ENCODE assay signal across 18 cellular contexts in genomic region chr15:64748251-64748650, GRCh38. TPM values are rescaled to one million over a fixed set of nuclear protein-coding genes. Genes with fewer than 3 reads are reported as not detected.
DNase-seq lines count a peak whose midpoint lies in the region; ATAC-seq and TF ChIP-seq lines count a peak whose summit lies in the region.
"Had no signal": no experiment of that assay in that cellular context is flagged by ENCODE, and none has a peak within 500 bp of the region (broad histone marks: within the 10 kb centered on the region; RNA-seq: fewer than 3 reads in every experiment).

No MANE protein-coding gene starts in this region.

- peaks cover 31% of the 10 kb centered on the region for H3F3A ChIP-seq in GM23338 (replicated peaks; ENCODE audit: low read depth)

- H2BK15ac ChIP-seq in neuronal stem cell (ENCODE audit: low read length), result no peak overlapping the region

- no peak overlapping the region for H3K27ac Mint-ChIP-seq in GM23338
- H3K27ac Mint-ChIP-seq in WTC11, result peak overlapping the region; percentile 70
- H3K27ac Mint-ChIP-seq: CD8-positive, alpha-beta T cell had no signal

- no peak overlapping the region for H3K14ac ChIP-seq in neuronal stem cell (ENCODE audit: low read length)

- peaks cover 47% of the 10 kb centered on the region for H3K4me1 Mint-ChIP-seq in GM23338
- H3K4me1 Mint-ChIP-seq in WTC11, result peaks cover 47% of the 10 kb centered on the region

- DNase-seq in GM23338 (ENCODE audit: low spot score) (no peak), WTC11 (ENCODE audit: low spot score) (no peak), neuronal stem cell (ENCODE audit: low spot score) (no peak), D341Med (ENCODE audit: low spot score) (no peak)
- DNase-seq in stimulated activated CD4-positive, alpha-beta T cell treated with anti-CD3 and anti-CD28 coated beads, Interleukin-2, amount 100 ng/mL, for 24 hours, result no peak
- DNase-seq in effector CD8-positive, alpha-beta T cell (lab: John Stamatoyannopoulos, UW), result no peak
- DNase-seq: CD8-positive, alpha-beta T cell; DMS153; GOT3; NCI-H1105; NCI-H1694; NCI-H2107; NCI-H446 treated with DMSO at 0.1 percent for 48 hours; NCI-H526 treated with DMSO at 0.1 percent for 48 hours; OCI-M1 had no signal

- H3K4ac ChIP-seq in neuronal stem cell (ENCODE audit: low read length), result no peak overlapping the region

- peaks cover 55% of the 10 kb centered on the region for H4K20me1 ChIP-seq in GM23338 (replicated peaks; ENCODE audit: insufficient read depth)

- no peaks in the 10 kb centered on the region for H3K27me3 ChIP-seq in GM23338 (ENCODE audit: insufficient read depth)
- H3K27me3 ChIP-seq in neuronal stem cell (ENCODE audit: control insufficient read depth in 3 of 3, insufficient read depth in 3 of 3, low read depth in 1 of 3, low read length in 3 of 3), result no peaks in the 10 kb centered on the region
- H3K27me3 ChIP-seq in thymus (ENCODE audit: control insufficient read depth, insufficient read depth), result no peaks in the 10 kb centered on the region

- H3K4me1 ChIP-seq in GM23338 (ENCODE audit: insufficient read depth) (peaks cover 27% of the 10 kb centered on the region), neuronal stem cell (ENCODE audit: control insufficient read depth in 2 of 2, insufficient read depth in 1 of 2, low read depth in 1 of 2, low read length in 2 of 2) (peaks cover 0 to 10% of the 10 kb centered on the region in 2 donors), thymus (ENCODE audit: control insufficient read depth, insufficient read depth, low read length) (no peaks in the 10 kb centered on the region)

- H2AFZ ChIP-seq in GM23338 (no peak overlapping the region), neuronal stem cell (ENCODE audit: low read length) (no peak overlapping the region)

- peak overlapping the region; percentile 71 for H3K18ac ChIP-seq in neuronal stem cell (ENCODE audit: low read length)

- H3K27ac ChIP-seq in GM23338 (ENCODE audit: low read depth) (peak overlapping the region; percentile 76), neuronal stem cell (replicated peaks; ENCODE audit: low read length) (no peak overlapping the region), thymus (ENCODE audit: low read depth) (peak overlapping the region; percentile 56)
- H3K27ac ChIP-seq: KMS-11 had no signal

- H3K4me3 Mint-ChIP-seq in GM23338, result no peak overlapping the region
- H3K4me3 Mint-ChIP-seq in WTC11, result no peak overlapping the region
- H3K4me3 Mint-ChIP-seq: CD8-positive, alpha-beta T cell had no signal

- H3K9me3 Mint-ChIP-seq in GM23338 (no peaks in the 10 kb centered on the region; the same call in 2 of the 3 replicates), WTC11 (no peaks in the 10 kb centered on the region)
- H3K9me3 Mint-ChIP-seq: CD8-positive, alpha-beta T cell had no signal

- no peaks in the 10 kb centered on the region for H3K9me2 ChIP-seq in GM23338 (ENCODE audit: insufficient read depth)

- H2BK12ac ChIP-seq in neuronal stem cell (ENCODE audit: low read length), result no peak overlapping the region

- H3K27me3 Mint-ChIP-seq in GM23338 (ENCODE audit: insufficient read depth, low read depth, poor library complexity), result peaks cover 16% of the 10 kb centered on the region
- no peaks in the 10 kb centered on the region for H3K27me3 Mint-ChIP-seq in WTC11 (ENCODE audit: low read depth)

- H2BK5ac ChIP-seq in neuronal stem cell (ENCODE audit: low read length), result no peak overlapping the region

- POLR2A ChIA-PET in WTC11 (lab: Charles Lee), result no interaction called here

- WGBS in neuronal stem cell (ENCODE audit: extremely low coverage in 2 of 2, insufficient read length in 2 of 2, insufficient replicate concordance in 1 of 2), 2 donors, result no CpG with 5 or more reads among the region's 9 CpGs
- WGBS in thymus, result 98% methylated on average over 9 of the region's 9 CpGs

- peaks cover 87% of the 10 kb centered on the region for H3K36me3 Mint-ChIP-seq in GM23338 (ENCODE audit: low read depth)
- H3K36me3 Mint-ChIP-seq in WTC11, result peaks cover 65% of the 10 kb centered on the region
- H3K36me3 Mint-ChIP-seq: CD8-positive, alpha-beta T cell had no signal

- H2AK5ac ChIP-seq in neuronal stem cell (ENCODE audit: low read depth, low read length), result no peak overlapping the region

- no peak for TF ChIP-seq CTCF in GM23338 (conservative IDR thresholded peaks at IDR 0.05; ENCODE audit: low read depth in 2 of 2)
- TF ChIP-seq CTCF in WTC11 (IDR thresholded peaks at IDR 0.05), result no peak

- H3K36me3 ChIP-seq in GM23338 (ENCODE audit: insufficient read depth), result peaks cover 15% of the 10 kb centered on the region; the same call in 1 of the 2 replicates
- H3K36me3 ChIP-seq in neuronal stem cell (replicated peaks in 1 of 2; ENCODE audit: control insufficient read depth in 2 of 2, insufficient read depth in 2 of 2, low read length in 2 of 2), result peaks cover 4 to 46% of the 10 kb centered on the region in 2 donors
- no peaks in the 10 kb centered on the region for H3K36me3 ChIP-seq in thymus (ENCODE audit: control insufficient read depth, insufficient read depth)

- H4K8ac ChIP-seq in neuronal stem cell (ENCODE audit: low read depth, low read length), result no peak overlapping the region

- H3K9me3 ChIP-seq in neuronal stem cell (replicated peaks in 1 of 2; ENCODE audit: control insufficient read depth in 2 of 2, insufficient read depth in 1 of 2, low read depth in 1 of 2, low read length in 2 of 2), result no peaks in the 10 kb centered on the region
- H3K9me3 ChIP-seq in thymus (ENCODE audit: control insufficient read depth), result no peaks in the 10 kb centered on the region

- no peak overlapping the region for H3K4me2 ChIP-seq in GM23338
- no peak overlapping the region for H3K4me2 ChIP-seq in neuronal stem cell (ENCODE audit: insufficient read depth, low read length, poor library complexity, severe bottlenecking)
- H3K4me2 ChIP-seq: KMS-11 had no signal

- CTCF ChIA-PET in WTC11 (lab: Charles Lee), result interaction anchor here (5.3 kb wide), 1 partner anchor 60 kb away, joined by 122 read pairs; no protein-coding TSS in a partner anchor

- no peak overlapping the region for H2BK120ac ChIP-seq in neuronal stem cell (ENCODE audit: low read depth, low read length)

- H3K4me3 ChIP-seq in GM23338 (no peak overlapping the region), neuronal stem cell (ENCODE audit: low read length in 2 of 2) (no peak overlapping the region), thymus (ENCODE audit: low read length) (no peak overlapping the region)

- H3K23ac ChIP-seq in neuronal stem cell (ENCODE audit: low read depth, low read length, poor library complexity), result peak overlapping the region; percentile 95

- H3K9ac ChIP-seq in neuronal stem cell (ENCODE audit: low read depth, low read length, poor library complexity), result no peak overlapping the region
- H3K9ac ChIP-seq: KMS-11 had no signal

- peaks cover 100% of the 10 kb centered on the region for H3K79me2 ChIP-seq in GM23338 (replicated peaks; ENCODE audit: insufficient read depth)

- no peak overlapping the region for H4K91ac ChIP-seq in neuronal stem cell (ENCODE audit: low read depth, low read length, poor library complexity)

- no peaks in the 10 kb centered on the region for H3K79me1 ChIP-seq in neuronal stem cell (ENCODE audit: low read depth, low read length)

- no peak for ATAC-seq in GM23338
- no peak for ATAC-seq in WTC11
- no peak for ATAC-seq in GM19397 (IDR thresholded peaks at IDR 0.05; ENCODE audit: unreplicated experiment)
- ATAC-seq: CD8-positive, alpha-beta T cell had no signal

TF ChIP-seq in GM23338, 12 proteins besides CTCF, POLR2A, EP300 and RAD21 (continues in another document):
- TF ChIP-seq EZH2 (IDR thresholded peaks at IDR 0.05; ENCODE audit: low read depth, unreplicated experiment) (no peak), ETS1 (IDR thresholded peaks at IDR 0.05) (no peak)

TF ChIP-seq in WTC11, 78 proteins besides CTCF, POLR2A, EP300 and RAD21 (continues in another document):
- TF ChIP-seq ZNF416 (CRISPR knock-in tag; IDR thresholded peaks at IDR 0.05) (no peak), PREB (CRISPR knock-in tag; IDR thresholded peaks at IDR 0.05; ENCODE audit: borderline replicate concordance) (no peak), FOXP1 (CRISPR knock-in tag; IDR thresholded peaks at IDR 0.05; ENCODE audit: borderline replicate concordance) (no peak), JUN (CRISPR knock-in tag; IDR thresholded peaks at IDR 0.05) (no peak), AR (CRISPR knock-in tag; IDR thresholded peaks at IDR 0.05) (no peak), ZBTB21 (CRISPR knock-in tag; IDR thresholded peaks at IDR 0.05; ENCODE audit: borderline replicate concordance) (no peak), SMAD3 (CRISPR knock-in tag; IDR thresholded peaks at IDR 0.05; ENCODE audit: borderline replicate concordance) (no peak)

RNA-seq across cellular contexts. Expression of gene RBPMS2, which starts 27.1 kb away (rescaled TPM):
- 36.9 and 53.3 TPM in 2 replicates for total RNA-seq in GM23338 (2014; rRNA removed; shearing (Covaris generic))
- polyA plus RNA-seq in GM23338 (2016; fragmentation: Nextera tagmentation; extraction: Ambion mirVana) (171 and 179 TPM in 2 replicates), thymus (4.2 TPM)
- 195 to 210 TPM (median 202 TPM) in 3 replicates for total RNA-seq in WTC11 (2021)
- polyA plus RNA-seq in neuronal stem cell (2013, experiment 1 of 2), result 33.3 TPM
- polyA plus RNA-seq in neuronal stem cell (2013, experiment 2 of 2), result 32.1 TPM
- total RNA-seq: CD8-positive, alpha-beta T cell had no signal
